Comparison of ENCODE assay signal across 17 cellular contexts in the genomic region with DNA sequence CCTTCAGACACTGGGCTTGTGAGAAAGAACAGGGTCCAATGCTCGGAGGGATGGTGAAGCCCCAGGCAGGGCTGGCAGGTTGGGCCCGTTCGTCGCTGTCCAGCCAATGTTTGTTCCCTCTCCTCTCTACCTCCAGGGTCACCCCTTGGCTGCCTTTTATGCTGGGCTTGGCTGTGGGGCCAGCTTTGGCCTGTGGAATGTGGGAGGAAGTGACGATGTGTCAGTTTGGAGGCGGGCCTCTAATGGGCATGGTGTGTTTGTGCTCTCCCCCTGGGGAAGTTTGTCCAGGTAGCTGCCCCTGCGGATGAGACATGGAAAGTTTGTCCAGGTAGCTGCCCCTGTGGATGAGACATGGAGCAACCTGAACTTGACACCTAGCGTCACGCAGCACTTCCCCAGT.
"Had no signal": no experiment of that assay in that cellular context is flagged by ENCODE, and none has a peak within 500 bp of the region (broad histone marks: within the 10 kb centered on the region; RNA-seq: fewer than 3 reads in every experiment).

No MANE protein-coding gene starts in this region.

- H3K36me3 ChIP-seq: left lung, prostate gland, right atrium auricular region, suprapubic skin, transverse colon, vagina had no signal

- H3K4me1 ChIP-seq: left lung, prostate gland, right atrium auricular region, suprapubic skin, transverse colon, vagina had no signal

- H3K27me3 Mint-ChIP-seq: stimulated activated naive B cell treated with anti-CD40 and anti-IgM and Interleukin-4, amounts not matched to agents 10 μg/mL and 1 μg/mL and 100 μg/mL, for 72 hours; stimulated activated naive CD8-positive, alpha-beta T cell treated with anti-CD3 and anti-CD28 coated beads, Interleukin-15, Interleukin-2, amounts not matched to agents 100 ng/mL and 50 ng/mL, for 24 hours had no signal

- H3K36me3 Mint-ChIP-seq: naive thymus-derived CD8-positive, alpha-beta T cell; stimulated activated naive B cell treated with anti-CD40 and anti-IgM and Interleukin-4, amounts not matched to agents 10 μg/mL and 1 μg/mL and 100 μg/mL, for 72 hours had no signal

- H3K27me3 ChIP-seq: right atrium auricular region, suprapubic skin, transverse colon, vagina had no signal

- DNase-seq: cortex of kidney; effector memory CD8-positive, alpha-beta T cell; left lung; mesenchymal stem cell; naive thymus-derived CD8-positive, alpha-beta T cell; nephron progenitor cell; nucleus accumbens; stimulated activated CD4-positive, alpha-beta T cell treated with anti-CD3 and anti-CD28 coated beads, Interleukin-15, amount 100 ng/mL, for 24 hours; stimulated activated CD4-positive, alpha-beta T cell treated with anti-CD3 and anti-CD28 coated beads, Interleukin-2, amount 100 ng/mL, for 48 hours; stimulated activated naive B cell treated with anti-CD40 and anti-IgM and Interleukin-4, amounts not matched to agents 10 μg/mL and 1 μg/mL and 100 μg/mL, for 72 hours; transverse colon had no signal

- H3K9me3 Mint-ChIP-seq: effector memory CD8-positive, alpha-beta T cell; nephron progenitor cell; stimulated activated naive CD8-positive, alpha-beta T cell treated with anti-CD3 and anti-CD28 coated beads, Interleukin-15, Interleukin-2, amounts not matched to agents 100 ng/mL and 50 ng/mL, for 24 hours had no signal

- H3K4me1 Mint-ChIP-seq: naive thymus-derived CD8-positive, alpha-beta T cell; stimulated activated naive B cell treated with anti-CD40 and anti-IgM and Interleukin-4, amounts not matched to agents 10 μg/mL and 1 μg/mL and 100 μg/mL, for 72 hours had no signal

- H3K4me3 Mint-ChIP-seq: effector memory CD8-positive, alpha-beta T cell; naive thymus-derived CD8-positive, alpha-beta T cell; nephron progenitor cell; stimulated activated naive B cell treated with anti-CD40 and anti-IgM and Interleukin-4, amounts not matched to agents 10 μg/mL and 1 μg/mL and 100 μg/mL, for 72 hours; stimulated activated naive CD8-positive, alpha-beta T cell treated with anti-CD3 and anti-CD28 coated beads, Interleukin-15, Interleukin-2, amounts not matched to agents 100 ng/mL and 50 ng/mL, for 24 hours had no signal

- H3K9me3 ChIP-seq: prostate gland, suprapubic skin, transverse colon, vagina had no signal

- H3K4me3 ChIP-seq: left lung, prostate gland, right atrium auricular region, skin epidermis, suprapubic skin, transverse colon, vagina had no signal

- ATAC-seq: effector memory CD8-positive, alpha-beta T cell; left lung; naive thymus-derived CD8-positive, alpha-beta T cell; stimulated activated naive B cell treated with anti-CD40 and anti-IgM and Interleukin-4, amounts not matched to agents 10 μg/mL and 1 μg/mL and 100 μg/mL, for 72 hours had no signal

- H3K27ac ChIP-seq: left lung, prostate gland, right atrium auricular region, skin epidermis, suprapubic skin, transverse colon, vagina had no signal

- H3K27ac Mint-ChIP-seq: effector memory CD8-positive, alpha-beta T cell; naive thymus-derived CD8-positive, alpha-beta T cell; nephron progenitor cell; stimulated activated naive B cell treated with anti-CD40 and anti-IgM and Interleukin-4, amounts not matched to agents 10 μg/mL and 1 μg/mL and 100 μg/mL, for 72 hours; stimulated activated naive CD8-positive, alpha-beta T cell treated with anti-CD3 and anti-CD28 coated beads, Interleukin-15, Interleukin-2, amounts not matched to agents 100 ng/mL and 50 ng/mL, for 24 hours had no signal
